ENCODE assay signal across 8 cellular contexts in the genomic region with DNA sequence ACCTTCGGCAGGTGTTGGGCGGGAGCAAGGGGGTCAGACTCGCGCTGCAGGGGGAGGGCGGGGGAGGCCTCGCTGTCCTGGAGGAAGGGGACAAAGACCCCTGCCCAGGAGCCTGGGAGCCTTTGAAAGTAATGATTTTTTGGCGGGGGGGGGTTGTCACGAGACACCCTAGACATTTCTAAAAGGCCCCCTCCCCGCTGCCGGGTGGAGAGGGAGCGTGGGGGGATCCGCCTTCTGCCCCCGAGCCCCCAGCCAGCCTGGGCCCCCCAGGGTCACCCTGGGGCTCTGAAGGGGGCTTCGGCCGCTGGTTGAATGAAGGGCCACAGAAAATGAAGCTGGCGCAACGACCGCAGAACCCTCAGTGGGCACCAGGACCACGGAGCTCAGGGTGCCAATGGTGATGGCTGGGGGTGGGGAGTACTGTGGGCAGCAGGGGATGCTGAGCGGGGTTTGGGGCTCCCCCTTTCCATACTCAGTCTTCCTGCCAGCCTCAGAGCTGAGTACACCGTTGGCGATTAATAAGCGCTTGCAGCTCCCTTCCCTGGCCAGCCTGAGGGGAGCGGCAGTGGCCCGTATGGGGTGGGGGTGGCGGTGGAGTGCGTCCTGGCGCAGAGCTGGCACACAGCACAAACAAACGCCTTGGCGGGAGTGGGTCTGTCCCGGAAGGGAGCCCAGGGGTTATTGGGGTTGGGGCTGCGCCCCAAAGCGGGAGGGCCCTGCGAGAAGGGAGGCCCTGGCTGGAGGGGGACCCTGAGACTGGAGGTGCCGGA. TPM values are rescaled to one million over a fixed set of nuclear protein-coding genes. Genes with fewer than 3 reads are reported as not detected.
A peak's percentile ranks its signal among the peaks of the same experiment; 100 is the strongest.
DNase-seq lines count a peak whose midpoint lies in the region; ATAC-seq, FAIRE-seq and TF ChIP-seq lines count a peak whose summit lies in the region.

No MANE protein-coding gene starts in this region.

- no peak for TF ChIP-seq RAD21 in SK-N-SH (IDR thresholded peaks at IDR 0.05; ENCODE audit: low read length)

- H3K4me3 ChIP-seq in GM23338: peak overlapping the region; percentile 60
- peak overlapping the region; percentile 57 to 59; a peak in 3 of 4 replicates for H3K4me3 ChIP-seq in SK-N-SH (ENCODE audit: low read depth in 2 of 2, low read length in 1 of 2)
- H3K4me3 ChIP-seq in pancreas: peak overlapping the region; percentile 40 to 74 (median 62)

- intact Hi-C loops in pancreas (cut with DNase I): no loop called here

- H2AFZ ChIP-seq in GM23338: no peak overlapping the region
- no peak overlapping the region for H2AFZ ChIP-seq in SK-N-SH (ENCODE audit: low read depth)

- TF ChIP-seq CTCF in GM23338 (conservative IDR thresholded peaks at IDR 0.05; ENCODE audit: low read depth in 2 of 2) (no peak), SK-N-SH (IDR thresholded peaks at IDR 0.05) (no peak), endothelial cell (IDR thresholded peaks at IDR 0.05; ENCODE audit: unreplicated experiment) (no peak), pancreas (IDR thresholded peaks at IDR 0.05) (no peak)

- FAIRE-seq in pancreas (lab: Jason Lieb, UNC): no peak

- no peak overlapping the region for H3K27ac Mint-ChIP-seq in GM23338
- H3K27ac Mint-ChIP-seq in endothelial cell (ENCODE audit: unreplicated experiment): no peak overlapping the region

- no peaks in the 10 kb centered on the region for H3K9me2 ChIP-seq in GM23338 (ENCODE audit: insufficient read depth)
- no peaks in the 10 kb centered on the region for H3K9me2 ChIP-seq in SK-N-SH

- POLR2A ChIA-PET in SK-N-SH (lab: Yijun Ruan, JAX): interaction anchor here (1.6 kb wide), 1 partner anchor 9 kb away, joined by 6 read pairs; no protein-coding TSS in a partner anchor

- peaks cover 8% of the 10 kb centered on the region; the same call in 1 of the 2 replicates for H3F3A ChIP-seq in GM23338 (replicated peaks; ENCODE audit: low read depth)
- H3F3A ChIP-seq in SK-N-SH (replicated peaks; ENCODE audit: insufficient read depth): no peaks in the 10 kb centered on the region

- no peak for TF ChIP-seq EP300 in SK-N-SH (IDR thresholded peaks at IDR 0.05; ENCODE audit: borderline replicate concordance in 1 of 2, low read depth in 1 of 2, low read length in 1 of 2)

- peaks cover 28% of the 10 kb centered on the region for H3K4me1 ChIP-seq in GM23338 (ENCODE audit: insufficient read depth)
- H3K4me1 ChIP-seq in SK-N-SH (ENCODE audit: control insufficient read depth in 1 of 2, insufficient read depth in 2 of 2, low read depth in 1 of 2, low read length in 1 of 2): peaks cover 0 to 31% of the 10 kb centered on the region in 2 experiments; a peak in 1 of 4 replicates
- H3K4me1 ChIP-seq in pancreas: peaks cover 0 to 10% (median 0%) of the 10 kb centered on the region in 3 donors

- H3K9me3 Mint-ChIP-seq in GM23338 (peaks cover 3% of the 10 kb centered on the region; the same call in 2 of the 3 replicates), endothelial cell (ENCODE audit: unreplicated experiment) (peaks cover 3% of the 10 kb centered on the region)

- no peaks in the 10 kb centered on the region for H3K36me3 Mint-ChIP-seq in GM23338 (ENCODE audit: low read depth)
- H3K36me3 Mint-ChIP-seq in endothelial cell (ENCODE audit: low read depth, unreplicated experiment): no peaks in the 10 kb centered on the region

- H3K27ac ChIP-seq in GM23338 (ENCODE audit: low read depth) (no peak overlapping the region), SK-N-SH (ENCODE audit: low read depth in 2 of 2, low read length in 1 of 2) (peak overlapping the region in 1 of 2 experiments; percentile 60; a peak in 1 of 4 replicates), pancreas (peak overlapping the region; percentile 85 to 95 (median 91))

- peak; percentile 5 for ATAC-seq in GM23338
- ATAC-seq in pancreas: peak; percentile 41 to 56 (median 46)
- ATAC-seq in HG02678 (IDR thresholded peaks at IDR 0.05; ENCODE audit: unreplicated experiment): no peak

- H3K4me2 ChIP-seq in GM23338 (peak overlapping the region; percentile 90), SK-N-SH (peak overlapping the region; percentile 82)

- peak overlapping the region; percentile 41; the same call in 1 of the 2 replicates for H3K9ac ChIP-seq in SK-N-SH

- H3K36me3 ChIP-seq in GM23338 (ENCODE audit: insufficient read depth) (no peaks in the 10 kb centered on the region), SK-N-SH (replicated peaks in 1 of 2; ENCODE audit: control insufficient read depth in 1 of 2, insufficient read depth in 2 of 2, low read length in 1 of 2) (no peaks in the 10 kb centered on the region), pancreas (no peaks in the 10 kb centered on the region)

- H3K4me3 Mint-ChIP-seq in GM23338: peak overlapping the region; percentile 44
- no peak overlapping the region for H3K4me3 Mint-ChIP-seq in endothelial cell (ENCODE audit: unreplicated experiment)

- CTCF ChIA-PET in SK-N-SH (lab: Yijun Ruan, JAX): interaction anchor here (0.7 to 18.1 kb wide), 22 partner anchors 8 to 578 kb away, joined by 3 to 398 read pairs (median 5); partner anchors contain the start of genes KRTAP5-1 and KRTAP5-5

- no peaks in the 10 kb centered on the region for H4K20me1 ChIP-seq in GM23338 (replicated peaks; ENCODE audit: insufficient read depth)
- H4K20me1 ChIP-seq in SK-N-SH (ENCODE audit: insufficient read depth): peaks cover 10% of the 10 kb centered on the region; the same call in 1 of the 2 replicates

- H3K27me3 Mint-ChIP-seq in GM23338 (ENCODE audit: insufficient read depth, low read depth, poor library complexity) (peaks cover 58% of the 10 kb centered on the region), endothelial cell (ENCODE audit: unreplicated experiment) (peaks cover 11% of the 10 kb centered on the region)

- H3K4me1 Mint-ChIP-seq in GM23338: peaks cover 13% of the 10 kb centered on the region
- H3K4me1 Mint-ChIP-seq in endothelial cell (ENCODE audit: unreplicated experiment): peaks cover 5% of the 10 kb centered on the region

- H3K79me2 ChIP-seq in GM23338 (replicated peaks; ENCODE audit: insufficient read depth) (no peaks in the 10 kb centered on the region), SK-N-SH (ENCODE audit: insufficient read depth) (no peaks in the 10 kb centered on the region)

- H3K9me3 ChIP-seq in SK-N-SH (peaks cover 2% of the 10 kb centered on the region; the same call in 1 of the 2 replicates), pancreas (no peaks in the 10 kb centered on the region)

- WGBS in SK-N-SH (ENCODE audit: low lambda C conversion rate): 0% methylated on average over 3 of the region's 35 CpGs
- WGBS in pancreas, 2 donors: 2 to 6% methylated on average over 27 to 34 of the region's 35 CpGs

- no peak for DNase-seq in GM23338 (ENCODE audit: low spot score)
- peak; percentile 58 for DNase-seq in SK-N-SH
- DNase-seq in endothelial cell (ENCODE audit: low spot score): peak; percentile 16
- DNase-seq in pancreas: peak in 5 of 6 donors; percentile 66 to 89 (median 75)
- no peak for DNase-seq in NCI-H82 (lab: John Stamatoyannopoulos, UW)
- DNase-seq in AG08395 (ENCODE audit: low spot score): no peak
- no peak for DNase-seq in occipital lobe (lab: John Stamatoyannopoulos, UW)

- peaks cover 63% of the 10 kb centered on the region for H3K27me3 ChIP-seq in GM23338 (ENCODE audit: insufficient read depth)
- peaks cover 4% of the 10 kb centered on the region; the same call in 1 of the 2 replicates for H3K27me3 ChIP-seq in SK-N-SH (ENCODE audit: insufficient read depth)
- H3K27me3 ChIP-seq in pancreas: no peaks in the 10 kb centered on the region

TF ChIP-seq in GM23338, 12 proteins besides CTCF, POLR2A, EP300 and RAD21 (continues in another document):
- TF ChIP-seq JUNB (IDR thresholded peaks at IDR 0.05; ENCODE audit: unreplicated experiment): no peak

RNA-seq across cellular contexts. Expression of gene DUSP8, which starts 1.2 kb away (rescaled TPM):
- 1.1 and 3.3 TPM in 2 replicates for total RNA-seq in GM23338 (2014; rRNA removed; shearing (Covaris generic))
- 1.1 TPM in 2 replicates for polyA plus RNA-seq in GM23338 (2016; fragmentation: Nextera tagmentation; extraction: Ambion mirVana)
- 2.0 and 2.2 TPM in 2 replicates for polyA plus RNA-seq in SK-N-SH (2012; rRNA removed)
- 1.1 and 1.6 TPM in 2 replicates for polyA plus RNA-seq in SK-N-SH (2012; cell fraction: cytosol; rRNA removed)
- 3.9 and 5.4 TPM in 2 replicates for polyA plus RNA-seq in SK-N-SH (2012; cell fraction: nucleus; rRNA removed)
- total RNA-seq in endothelial cell (ENCODE audit: unreplicated experiment): 2.2 TPM
- total RNA-seq in pancreas: 10 to 100 TPM in 4 of 6 donors, 1 to 10 TPM in 2; 6.4 to 23.5 (median 14.3) TPM
- 10 to 100 TPM; 11.8 to 12.7 TPM for polyA plus RNA-seq in pancreas
- total RNA-seq in occipital lobe: 5.6 TPM

RNA-seq across cellular contexts. Expression of gene KRTAP5-1, which starts 11.8 kb away (rescaled TPM):
- total RNA-seq in GM23338 (2014; rRNA removed; shearing (Covaris generic)): not detected in 2 replicates
- polyA plus RNA-seq in GM23338 (2016; fragmentation: Nextera tagmentation; extraction: Ambion mirVana) (not detected in 2 replicates), SK-N-SH (2012; rRNA removed) (not detected in 2 replicates), pancreas (under 1 TPM in 1 of 2 donors, not detected in 1; 0.46 TPM)
- polyA plus RNA-seq in SK-N-SH (2012; cell fraction: cytosol; rRNA removed): not detected in 2 replicates
- not detected in 2 replicates for polyA plus RNA-seq in SK-N-SH (2012; cell fraction: nucleus; rRNA removed)
- total RNA-seq in endothelial cell (ENCODE audit: unreplicated experiment) (not detected), pancreas (not detected), occipital lobe (not detected)

RNA-seq across cellular contexts. Expression of gene KRTAP5-2, which starts 24.8 kb away (rescaled TPM):
- total RNA-seq in GM23338 (2014; rRNA removed; shearing (Covaris generic)): not detected in 2 replicates
- not detected in 2 replicates for polyA plus RNA-seq in GM23338 (2016; fragmentation: Nextera tagmentation; extraction: Ambion mirVana)
- polyA plus RNA-seq in SK-N-SH (2012; rRNA removed): not detected in 2 replicates
- not detected in 2 replicates for polyA plus RNA-seq in SK-N-SH (2012; cell fraction: cytosol; rRNA removed)
- polyA plus RNA-seq in SK-N-SH (2012; cell fraction: nucleus; rRNA removed): not detected in 2 replicates
- not detected for total RNA-seq in endothelial cell (ENCODE audit: unreplicated experiment)
- not detected for total RNA-seq in pancreas
- under 1 TPM in 1 of 2 donors, not detected in 1; 0.15 TPM for polyA plus RNA-seq in pancreas
- not detected for total RNA-seq in occipital lobe

RNA-seq across cellular contexts. Expression of gene KRTAP5-3, which starts 35.0 kb away (rescaled TPM):
- total RNA-seq in GM23338 (2014; rRNA removed; shearing (Covaris generic)): not detected in 2 replicates
- polyA plus RNA-seq in GM23338 (2016; fragmentation: Nextera tagmentation; extraction: Ambion mirVana) (not detected in 2 replicates), SK-N-SH (2012; rRNA removed) (not detected in 2 replicates), pancreas (not detected)
- not detected in 2 replicates for polyA plus RNA-seq in SK-N-SH (2012; cell fraction: cytosol; rRNA removed)
- polyA plus RNA-seq in SK-N-SH (2012; cell fraction: nucleus; rRNA removed): not detected in 2 replicates
- total RNA-seq in endothelial cell (ENCODE audit: unreplicated experiment) (not detected), pancreas (not detected), occipital lobe (not detected)

RNA-seq across cellular contexts. Expression of gene KRTAP5-4, which starts 48.7 kb away (rescaled TPM):
- not detected in 2 replicates for total RNA-seq in GM23338 (2014; rRNA removed; shearing (Covaris generic))
- polyA plus RNA-seq in GM23338 (2016; fragmentation: Nextera tagmentation; extraction: Ambion mirVana): not detected in 2 replicates
- polyA plus RNA-seq in SK-N-SH (2012; rRNA removed): not detected in 2 replicates
- not detected in 2 replicates for polyA plus RNA-seq in SK-N-SH (2012; cell fraction: cytosol; rRNA removed)
- not detected in 2 replicates for polyA plus RNA-seq in SK-N-SH (2012; cell fraction: nucleus; rRNA removed)
- not detected for total RNA-seq in endothelial cell (ENCODE audit: unreplicated experiment)
- not detected for total RNA-seq in pancreas
- not detected for polyA plus RNA-seq in pancreas
- not detected for total RNA-seq in occipital lobe

Comparison
In these comparisons a context has a peak if more than half of its experiments do, and no peak if none do; other contexts are left out.
1. DNase-seq: peak in SK-N-SH (single experiment), endothelial cell (single experiment) and pancreas (5 of 6); none in GM23338 (single experiment), NCI-H82 (single experiment), AG08395 (single experiment) and occipital lobe (single experiment).
2. Peak in every context shown above with its lines, with median percentiles within 50 percentile points of each other: H3K4me3 ChIP-seq.